ENCODE assay signal across 10 cellular contexts in the genomic region with DNA sequence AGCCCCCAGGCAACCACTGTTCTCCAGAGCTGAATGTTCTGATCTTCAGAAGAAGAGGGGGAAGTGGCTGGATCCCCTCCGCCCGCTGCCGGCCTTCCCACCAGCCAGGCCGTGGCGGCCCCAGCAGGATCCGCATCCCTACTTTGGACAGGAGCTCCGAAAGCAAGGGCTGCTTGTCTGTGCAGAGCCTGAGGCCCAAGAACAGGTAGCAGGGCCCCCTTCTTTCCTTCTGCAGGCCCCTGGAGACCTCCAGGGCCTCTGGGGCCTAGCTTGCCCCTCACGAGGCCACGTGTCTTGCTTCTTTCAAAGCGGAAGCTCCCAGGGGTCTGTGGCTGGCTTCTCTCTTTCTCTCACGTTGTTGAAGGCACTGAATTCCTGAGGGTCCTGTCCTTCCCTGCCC. TPM values are rescaled to one million over a fixed set of nuclear protein-coding genes. Genes with fewer than 3 reads are reported as not detected.
DNase-seq lines count a peak whose midpoint lies in the region; ATAC-seq, FAIRE-seq and TF ChIP-seq lines count a peak whose summit lies in the region.
"Had no signal": no experiment of that assay in that cellular context is flagged by ENCODE, and none has a peak within 500 bp of the region (broad histone marks: within the 10 kb centered on the region; RNA-seq: fewer than 3 reads in every experiment).

No MANE protein-coding gene starts in this region.

- H4K12ac ChIP-seq in trophoblast cell (ENCODE audit: low read depth, low read length): no peak overlapping the region

- peak; percentile 27 for ATAC-seq in HG02885 (IDR thresholded peaks at IDR 0.05; ENCODE audit: poor library complexity, unreplicated experiment)

- peak overlapping the region; percentile 9 for H2AFZ ChIP-seq in trophoblast cell (ENCODE audit: insufficient read depth, low read length, poor library complexity)
- H2AFZ ChIP-seq: PC-9 had no signal

- H3K4me2 ChIP-seq in trophoblast cell (ENCODE audit: low read length): no peak overlapping the region
- H3K4me2 ChIP-seq: PC-9 had no signal

- WGBS in trophoblast cell (ENCODE audit: extremely low coverage, insufficient coverage, insufficient read length): no CpG with 5 or more reads among the region's 11 CpGs

- FAIRE-seq in kidney (lab: Jason Lieb, UNC): no peak

- H3K4me3 ChIP-seq in GM12875 (ENCODE audit: low read depth, low read length) (peak overlapping the region; percentile 58), trophoblast cell (ENCODE audit: low read depth, low read length) (no peak overlapping the region), kidney (ENCODE audit: low read length in 2 of 2) (no peak overlapping the region)
- H3K4me3 ChIP-seq: PC-9 had no signal

- TF ChIP-seq CTCF in GM12875 (IDR thresholded peaks at IDR 0.05; ENCODE audit: borderline replicate concordance, insufficient read depth, low read depth, low read length) (no peak), kidney (IDR thresholded peaks at IDR 0.05; ENCODE audit: borderline replicate concordance, extremely low read depth, insufficient read depth) (no peak), GM20000 (IDR thresholded peaks at IDR 0.05; ENCODE audit: extremely low read depth, missing control alignments) (no peak)

- DNase-seq in caudate nucleus (lab: John Stamatoyannopoulos, UW) (no peak), trophoblast cell (no peak), SW 1271 (lab: John Stamatoyannopoulos, UW) (no peak), kidney (no peak), GM20000 (ENCODE audit: low spot score) (no peak), DMS153 treated with DMSO at 0.1 percent for 48 hours (lab: John Stamatoyannopoulos, UW; ENCODE audit: unreplicated experiment) (no peak)
- DNase-seq: amniotic stem cell had no signal

- H3K9me3 ChIP-seq in trophoblast cell (ENCODE audit: insufficient read depth, low read depth, low read length) (no peaks in the 10 kb centered on the region), kidney (ENCODE audit: control insufficient read depth in 1 of 2, low read length in 2 of 2) (no peaks in the 10 kb centered on the region)

- peak overlapping the region; percentile 56 for H3K27ac ChIP-seq in caudate nucleus (ENCODE audit: low read depth, low read length)
- H3K27ac ChIP-seq in trophoblast cell (ENCODE audit: low read depth, low read length): no peak overlapping the region
- peak overlapping the region in 1 of 2 donors; percentile 71 for H3K27ac ChIP-seq in kidney (ENCODE audit: low read depth in 2 of 2, low read length in 2 of 2)
- H3K27ac ChIP-seq: PC-9 had no signal

- H3K9ac ChIP-seq in trophoblast cell (ENCODE audit: low read length) (no peak overlapping the region), kidney (ENCODE audit: low read length in 2 of 2) (no peak overlapping the region)

- H3K4me1 ChIP-seq in trophoblast cell (ENCODE audit: control insufficient read depth in 1 of 2, insufficient read depth in 2 of 2, low read length in 2 of 2) (peaks cover 13 to 16% of the 10 kb centered on the region in 2 experiments), kidney (ENCODE audit: control insufficient read depth in 1 of 2, insufficient read depth in 1 of 2, low read depth in 1 of 2, low read length in 2 of 2) (peaks cover 0 to 23% of the 10 kb centered on the region in 2 donors)

- H3K23ac ChIP-seq in trophoblast cell (ENCODE audit: low read length): no peak overlapping the region

- H3K79me1 ChIP-seq in trophoblast cell (ENCODE audit: low read length): peaks cover 3% of the 10 kb centered on the region

- no peak overlapping the region for H2BK12ac ChIP-seq in trophoblast cell (ENCODE audit: low read length)

- no peak overlapping the region for H2BK120ac ChIP-seq in trophoblast cell (ENCODE audit: insufficient read depth, low read length, poor library complexity)

- H3K18ac ChIP-seq in trophoblast cell (ENCODE audit: low read length): no peak overlapping the region

- H4K91ac ChIP-seq in trophoblast cell (ENCODE audit: low read depth, low read length): peak overlapping the region; percentile 53

- no peak overlapping the region for H3K4ac ChIP-seq in trophoblast cell (ENCODE audit: low read depth, low read length)

- H3K27me3 ChIP-seq in trophoblast cell (ENCODE audit: insufficient read depth, low read length): no peaks in the 10 kb centered on the region

- peaks cover 7 to 9% of the 10 kb centered on the region in 2 experiments for H3K36me3 ChIP-seq in trophoblast cell (ENCODE audit: control insufficient read depth in 1 of 2, insufficient read depth in 2 of 2, low read length in 2 of 2)
- no peaks in the 10 kb centered on the region for H3K36me3 ChIP-seq in kidney (ENCODE audit: control insufficient read depth in 1 of 2, insufficient read depth in 2 of 2, low read length in 2 of 2)

- no peak overlapping the region for H3K14ac ChIP-seq in trophoblast cell (ENCODE audit: low read length)

- intact Hi-C loops in kidney (cut with DNase I): loop anchor here (10.0 kb wide), 1 partner anchor 143 kb away; no protein-coding TSS in a partner anchor

- peak overlapping the region; percentile 23 for H4K8ac ChIP-seq in trophoblast cell (ENCODE audit: low read depth, low read length)

- H2BK5ac ChIP-seq in trophoblast cell (ENCODE audit: low read depth, low read length, poor library complexity): no peak overlapping the region

- H3K79me2 ChIP-seq in trophoblast cell (ENCODE audit: control insufficient read depth, insufficient read depth, low read length, poor library complexity): no peaks in the 10 kb centered on the region

- peak overlapping the region; percentile 22 for H2AK5ac ChIP-seq in trophoblast cell (ENCODE audit: low read length)

RNA-seq across cellular contexts. Expression of a gene that starts 13.2 kb away (rescaled TPM):
- polyA plus RNA-seq in trophoblast cell (2013): 746 and 849 TPM in 2 replicates
- total RNA-seq in kidney: 9.3 TPM
- polyA plus RNA-seq in kidney (ENCODE audit: insufficient read depth, low read depth, low replicate concordance): 12.1 TPM

RNA-seq across cellular contexts. Expression of a gene that starts 19.1 kb away (rescaled TPM):
- 0.31 and 0.67 TPM in 2 replicates for polyA plus RNA-seq in trophoblast cell (2013)
- 7.9 TPM for total RNA-seq in kidney
- polyA plus RNA-seq in kidney (ENCODE audit: insufficient read depth, low read depth, low replicate concordance): 3.7 TPM
